In the genomic region with DNA sequence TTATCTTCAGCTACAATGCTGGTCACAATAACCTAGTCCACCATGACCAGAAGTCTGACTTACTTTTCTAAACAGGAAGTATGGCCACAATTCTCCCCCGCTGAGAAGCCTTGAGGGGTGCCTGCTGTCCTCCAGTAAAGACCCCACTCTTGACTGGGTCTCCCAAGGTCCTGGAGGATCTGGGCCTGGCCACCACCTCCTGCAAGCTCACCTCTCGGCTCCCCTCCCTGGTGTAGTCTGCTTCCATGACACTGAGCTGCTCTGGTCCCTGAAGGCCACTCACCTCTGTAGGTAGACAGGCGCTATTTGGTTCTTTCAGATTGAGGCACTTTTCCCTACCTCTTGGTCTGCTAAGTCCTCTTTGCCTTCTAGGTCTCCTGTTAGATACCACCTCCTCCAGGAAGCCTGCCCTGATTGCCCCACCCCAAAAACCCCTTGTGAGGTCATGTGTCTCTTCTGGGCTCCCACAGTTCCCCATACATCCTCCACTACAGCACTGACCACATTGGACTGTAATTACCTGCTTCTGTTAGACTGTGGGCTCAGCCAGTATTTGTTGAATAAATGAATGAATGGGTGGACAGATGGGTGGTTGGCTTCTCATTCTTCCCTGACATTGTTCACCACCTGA, we compare ENCODE assay signal across 7 cellular contexts.
"Had no signal": no experiment of that assay in that cellular context is flagged by ENCODE, and none has a peak within 500 bp of the region (broad histone marks: within the 10 kb centered on the region; RNA-seq: fewer than 3 reads in every experiment).

No MANE protein-coding gene starts in this region.

- H3K36me3 ChIP-seq: breast epithelium, esophagus muscularis mucosa, ovary had no signal

- H3K4me1 ChIP-seq: breast epithelium had no signal

- H3K27ac ChIP-seq: esophagus muscularis mucosa, ovary had no signal

- DNase-seq: activated CD4-positive, alpha-beta memory T cell treated with anti-CD3 and anti-CD28 coated beads, Interleukin-2, amount 10 ng/mL, durations not matched to agents 7 days and 5 days; activated naive CD4-positive, alpha-beta T cell treated with anti-CD3 and anti-CD28 coated beads, Interleukin-2, amount 10 ng/mL, durations not matched to agents 7 days and 5 days; anterior cingulate cortex had no signal

- H3K9me3 ChIP-seq: breast epithelium, esophagus muscularis mucosa, ovary had no signal

- H3K4me3 ChIP-seq: breast epithelium, esophagus muscularis mucosa, ovary had no signal

- ATAC-seq: activated CD4-positive, CD25-positive, alpha-beta regulatory T cell treated with anti-CD3 and anti-CD28 coated beads, Interleukin-2, amount 50 U/mL, for 24 hours had no signal

- H3K27me3 ChIP-seq: breast epithelium, esophagus muscularis mucosa, ovary had no signal
